1 cellular context compared by ENCODE assay signal in the genomic region with DNA sequence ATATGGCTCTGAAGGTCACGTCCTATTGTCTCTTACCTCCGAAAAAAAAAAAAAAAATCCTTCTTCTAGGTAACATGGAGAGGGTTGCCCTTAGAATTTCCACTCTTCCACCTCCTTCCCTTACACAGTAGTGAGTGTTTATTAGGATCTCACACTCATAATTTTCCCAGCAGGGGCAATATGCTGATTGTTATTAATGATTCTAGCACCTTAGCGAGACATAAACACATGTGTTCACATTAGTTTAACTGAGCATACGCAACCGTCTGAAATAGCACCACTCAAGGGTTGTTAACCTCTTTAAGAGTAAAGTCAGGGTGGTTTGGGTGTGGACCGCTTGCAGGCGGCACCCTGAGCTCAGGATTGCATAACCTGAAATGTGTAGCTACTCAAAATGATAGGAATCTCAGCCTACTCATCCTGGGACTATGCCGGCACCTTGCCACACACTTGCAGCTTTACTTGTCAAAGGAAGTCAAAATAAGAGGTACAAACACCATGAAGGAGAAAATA.
TF ChIP-seq lines count a peak whose summit lies in the region.

No MANE protein-coding gene starts in this region.

TF ChIP-seq in K562, 482 proteins besides CTCF, POLR2A, EP300 and RAD21 (continued from another document and continues in another):
- TF ChIP-seq, protein P1, sequence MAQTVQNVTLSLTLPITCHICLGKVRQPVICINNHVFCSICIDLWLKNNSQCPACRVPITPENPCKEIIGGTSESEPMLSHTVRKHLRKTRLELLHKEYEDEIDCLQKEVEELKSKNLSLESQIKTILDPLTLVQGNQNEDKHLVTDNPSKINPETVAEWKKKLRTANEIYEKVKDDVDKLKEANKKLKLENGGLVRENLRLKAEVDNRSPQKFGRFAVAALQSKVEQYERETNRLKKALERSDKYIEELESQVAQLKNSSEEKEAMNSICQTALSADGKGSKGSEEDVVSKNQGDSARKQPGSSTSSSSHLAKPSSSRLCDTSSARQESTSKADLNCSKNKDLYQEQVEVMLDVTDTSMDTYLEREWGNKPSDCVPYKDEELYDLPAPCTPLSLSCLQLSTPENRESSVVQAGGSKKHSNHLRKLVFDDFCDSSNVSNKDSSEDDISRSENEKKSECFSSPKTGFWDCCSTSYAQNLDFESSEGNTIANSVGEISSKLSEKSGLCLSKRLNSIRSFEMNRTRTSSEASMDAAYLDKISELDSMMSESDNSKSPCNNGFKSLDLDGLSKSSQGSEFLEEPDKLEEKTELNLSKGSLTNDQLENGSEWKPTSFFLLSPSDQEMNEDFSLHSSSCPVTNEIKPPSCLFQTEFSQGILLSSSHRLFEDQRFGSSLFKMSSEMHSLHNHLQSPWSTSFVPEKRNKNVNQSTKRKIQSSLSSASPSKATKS (CRISPR knock-in tag; IDR thresholded peaks at IDR 0.05), result no peak
- TF ChIP-seq TEAD2 (tag; IDR thresholded peaks at IDR 0.05) (no peak), ZNF239 (CRISPR knock-in tag; IDR thresholded peaks at IDR 0.05) (no peak), CHD1 (IDR thresholded peaks at IDR 0.05; ENCODE audit: low read length) (no peak), ARID2 (IDR thresholded peaks at IDR 0.05) (no peak), ZBTB1 (CRISPR knock-in tag; IDR thresholded peaks at IDR 0.05; ENCODE audit: borderline replicate concordance, low read depth) (no peak), CTBP1 (IDR thresholded peaks at IDR 0.05; ENCODE audit: borderline replicate concordance) (peak; percentile 50; the same call in 1 of the 2 replicates), CBX5 (IDR thresholded peaks at IDR 0.05; ENCODE audit: borderline replicate concordance, low read depth) (no peak), SREBF1 (IDR thresholded peaks at IDR 0.05; ENCODE audit: borderline replicate concordance, low read depth, low read length) (no peak), ZNF780A (CRISPR knock-in tag; IDR thresholded peaks at IDR 0.05) (no peak), ZNF589 (CRISPR knock-in tag; IDR thresholded peaks at IDR 0.05; ENCODE audit: low read depth) (peak; percentile 43; the same call in 1 of the 2 replicates), ZNF77 (CRISPR knock-in tag; IDR thresholded peaks at IDR 0.05) (no peak), HES1 (IDR thresholded peaks at IDR 0.05; ENCODE audit: low read depth) (no peak), ZHX1 (conservative IDR thresholded peaks at IDR 0.05; ENCODE audit: low read length) (no peak), ERF (CRISPR knock-in tag; IDR thresholded peaks at IDR 0.05) (no peak), U2AF1 (optimal IDR thresholded peaks at IDR 0.05; ENCODE audit: low read depth, low read length) (no peak), U2AF2 (optimal IDR thresholded peaks at IDR 0.05; ENCODE audit: low read depth, low read length) (no peak), FOXM1 (IDR thresholded peaks at IDR 0.05; ENCODE audit: low read depth) (no peak), FOXM1 (CRISPR knock-in tag; IDR thresholded peaks at IDR 0.05; ENCODE audit: low read depth) (no peak), THRAP3 (IDR thresholded peaks at IDR 0.05; ENCODE audit: borderline replicate concordance) (no peak), NFIX (CRISPR knock-in tag; IDR thresholded peaks at IDR 0.05; ENCODE audit: low read depth) (no peak), TSC22D4 (tag; IDR thresholded peaks at IDR 0.05) (no peak), EP400 (IDR thresholded peaks at IDR 0.05) (peak; percentile 79), NFYB (IDR thresholded peaks at IDR 0.05; ENCODE audit: extremely low read depth, insufficient read length) (no peak), CUX1 (CRISPR knock-in tag; IDR thresholded peaks at IDR 0.05) (no peak), ZNF696 (CRISPR knock-in tag; conservative IDR thresholded peaks at IDR 0.05) (no peak), NELFE (IDR thresholded peaks at IDR 0.05; ENCODE audit: insufficient read depth, insufficient read length) (no peak), KLF10 (CRISPR knock-in tag; IDR thresholded peaks at IDR 0.05) (no peak), SOX6 (IDR thresholded peaks at IDR 0.05) (peak; percentile 53), E2F1 (CRISPR knock-in tag; IDR thresholded peaks at IDR 0.05) (no peak), ZKSCAN8 (CRISPR knock-in tag; IDR thresholded peaks at IDR 0.05) (no peak), MBD2 (IDR thresholded peaks at IDR 0.05; ENCODE audit: borderline replicate concordance, low read depth) (no peak), THAP12 (CRISPR knock-in tag; IDR thresholded peaks at IDR 0.05) (no peak), ZNF146 (CRISPR knock-in tag; IDR thresholded peaks at IDR 0.05; ENCODE audit: unreplicated experiment) (no peak), ZNF778 (CRISPR knock-in tag; IDR thresholded peaks at IDR 0.05) (no peak), NR3C1 (CRISPR knock-in tag; IDR thresholded peaks at IDR 0.05) (no peak), FOXK2 (conservative IDR thresholded peaks at IDR 0.05 in 1 of 2, IDR thresholded peaks at IDR 0.05 in 1 of 2; ENCODE audit: low read depth in 2 of 2) (peak in 1 of 2 experiments; percentile 15; a peak in 1 of 4 replicates), ETS2 (tag; IDR thresholded peaks at IDR 0.05; ENCODE audit: borderline replicate concordance, poor library complexity, severe bottlenecking) (no peak), NCOR1 (IDR thresholded peaks at IDR 0.05) (no peak)
- TF ChIP-seq, protein P2, sequence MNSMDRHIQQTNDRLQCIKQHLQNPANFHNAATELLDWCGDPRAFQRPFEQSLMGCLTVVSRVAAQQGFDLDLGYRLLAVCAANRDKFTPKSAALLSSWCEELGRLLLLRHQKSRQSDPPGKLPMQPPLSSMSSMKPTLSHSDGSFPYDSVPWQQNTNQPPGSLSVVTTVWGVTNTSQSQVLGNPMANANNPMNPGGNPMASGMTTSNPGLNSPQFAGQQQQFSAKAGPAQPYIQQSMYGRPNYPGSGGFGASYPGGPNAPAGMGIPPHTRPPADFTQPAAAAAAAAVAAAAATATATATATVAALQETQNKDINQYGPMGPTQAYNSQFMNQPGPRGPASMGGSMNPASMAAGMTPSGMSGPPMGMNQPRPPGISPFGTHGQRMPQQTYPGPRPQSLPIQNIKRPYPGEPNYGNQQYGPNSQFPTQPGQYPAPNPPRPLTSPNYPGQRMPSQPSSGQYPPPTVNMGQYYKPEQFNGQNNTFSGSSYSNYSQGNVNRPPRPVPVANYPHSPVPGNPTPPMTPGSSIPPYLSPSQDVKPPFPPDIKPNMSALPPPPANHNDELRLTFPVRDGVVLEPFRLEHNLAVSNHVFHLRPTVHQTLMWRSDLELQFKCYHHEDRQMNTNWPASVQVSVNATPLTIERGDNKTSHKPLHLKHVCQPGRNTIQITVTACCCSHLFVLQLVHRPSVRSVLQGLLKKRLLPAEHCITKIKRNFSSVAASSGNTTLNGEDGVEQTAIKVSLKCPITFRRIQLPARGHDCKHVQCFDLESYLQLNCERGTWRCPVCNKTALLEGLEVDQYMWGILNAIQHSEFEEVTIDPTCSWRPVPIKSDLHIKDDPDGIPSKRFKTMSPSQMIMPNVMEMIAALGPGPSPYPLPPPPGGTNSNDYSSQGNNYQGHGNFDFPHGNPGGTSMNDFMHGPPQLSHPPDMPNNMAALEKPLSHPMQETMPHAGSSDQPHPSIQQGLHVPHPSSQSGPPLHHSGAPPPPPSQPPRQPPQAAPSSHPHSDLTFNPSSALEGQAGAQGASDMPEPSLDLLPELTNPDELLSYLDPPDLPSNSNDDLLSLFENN (IDR thresholded peaks at IDR 0.05; ENCODE audit: low read depth in 2 of 2, low read length in 2 of 2), result no peak
- TF ChIP-seq, protein P3, sequence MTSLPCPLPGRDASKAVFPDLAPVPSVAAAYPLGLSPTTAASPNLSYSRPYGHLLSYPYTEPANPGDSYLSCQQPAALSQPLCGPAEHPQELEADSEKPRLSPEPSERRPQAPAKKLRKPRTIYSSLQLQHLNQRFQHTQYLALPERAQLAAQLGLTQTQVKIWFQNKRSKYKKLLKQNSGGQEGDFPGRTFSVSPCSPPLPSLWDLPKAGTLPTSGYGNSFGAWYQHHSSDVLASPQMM (CRISPR knock-in tag; IDR thresholded peaks at IDR 0.05), result no peak
- TF ChIP-seq, protein P4, sequence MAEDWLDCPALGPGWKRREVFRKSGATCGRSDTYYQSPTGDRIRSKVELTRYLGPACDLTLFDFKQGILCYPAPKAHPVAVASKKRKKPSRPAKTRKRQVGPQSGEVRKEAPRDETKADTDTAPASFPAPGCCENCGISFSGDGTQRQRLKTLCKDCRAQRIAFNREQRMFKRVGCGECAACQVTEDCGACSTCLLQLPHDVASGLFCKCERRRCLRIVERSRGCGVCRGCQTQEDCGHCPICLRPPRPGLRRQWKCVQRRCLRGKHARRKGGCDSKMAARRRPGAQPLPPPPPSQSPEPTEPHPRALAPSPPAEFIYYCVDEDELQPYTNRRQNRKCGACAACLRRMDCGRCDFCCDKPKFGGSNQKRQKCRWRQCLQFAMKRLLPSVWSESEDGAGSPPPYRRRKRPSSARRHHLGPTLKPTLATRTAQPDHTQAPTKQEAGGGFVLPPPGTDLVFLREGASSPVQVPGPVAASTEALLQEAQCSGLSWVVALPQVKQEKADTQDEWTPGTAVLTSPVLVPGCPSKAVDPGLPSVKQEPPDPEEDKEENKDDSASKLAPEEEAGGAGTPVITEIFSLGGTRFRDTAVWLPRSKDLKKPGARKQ (CRISPR knock-in tag; IDR thresholded peaks at IDR 0.05), result no peak
